ENCODE assay signal across 24 cellular contexts in the genomic region with DNA sequence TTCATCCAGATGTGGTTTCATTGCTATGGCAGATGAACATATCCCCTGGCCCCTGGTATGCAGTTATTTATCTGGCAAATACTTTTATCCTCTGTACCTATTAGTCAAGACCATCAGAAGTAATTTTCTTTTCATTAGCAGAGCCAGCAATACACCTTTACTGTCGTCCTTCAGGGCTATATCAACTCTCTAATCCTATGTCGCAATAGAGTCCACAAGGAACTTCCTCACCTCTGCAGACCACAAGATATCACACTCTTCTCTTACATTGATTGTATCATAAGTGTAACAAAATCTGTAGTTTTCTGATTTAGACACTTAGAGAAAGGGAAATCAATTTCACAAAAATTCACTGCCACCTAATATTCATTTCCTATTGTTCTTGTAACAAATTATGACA.
"Had no signal": no experiment of that assay in that cellular context is flagged by ENCODE, and none has a peak within 500 bp of the region (broad histone marks: within the 10 kb centered on the region; RNA-seq: fewer than 3 reads in every experiment).

No MANE protein-coding gene starts in this region.

- DNase-seq: dermis blood vessel endothelial cell; dorsolateral prefrontal cortex; effector CD4-positive, alpha-beta T cell; effector memory CD4-positive, alpha-beta T cell; esophagus squamous epithelium; foreskin fibroblast; foreskin melanocyte; gastrocnemius medialis; glutamatergic neuron; head of caudate nucleus; heart right ventricle; hippocampal formation; left cardiac atrium; left lung; left ventricle myocardium superior; lower lobe of right lung; mesenchymal stem cell; mucosa of descending colon; naive B cell had no signal

- H3K27ac ChIP-seq: coronary artery, dorsolateral prefrontal cortex, esophagus squamous epithelium, gastrocnemius medialis, heart right ventricle, left lung, lower lobe of right lung had no signal

- H3K4me1 ChIP-seq: esophagus squamous epithelium, gastrocnemius medialis, heart right ventricle, left lung, lower lobe of right lung had no signal

- ATAC-seq: gastrocnemius medialis, heart right ventricle, left cardiac atrium, left lung, left ventricle myocardium superior, lower lobe of right lung, mucosa of descending colon had no signal

- H3K27me3 ChIP-seq: esophagus squamous epithelium, gastrocnemius medialis, heart right ventricle, left lung had no signal

- H3K9me3 ChIP-seq: esophagus squamous epithelium, gastrocnemius medialis, left lung, lower lobe of right lung, mucosa of descending colon had no signal

- FAIRE-seq: colon, endothelial cell of umbilical vein, islet of Langerhans, keratinocyte had no signal

- H3K36me3 ChIP-seq: esophagus squamous epithelium, gastrocnemius medialis, heart right ventricle, left lung, lower lobe of right lung had no signal

- H3K4me3 ChIP-seq: coronary artery, dorsolateral prefrontal cortex, esophagus squamous epithelium, gastrocnemius medialis, heart right ventricle, left lung, lower lobe of right lung, mucosa of descending colon had no signal
